ENCODE assay signal across 18 cellular contexts in genomic region chrX:40368611-40369061, GRCh38.
"Had no signal": no experiment of that assay in that cellular context is flagged by ENCODE, and none has a peak within 500 bp of the region (broad histone marks: within the 10 kb centered on the region; RNA-seq: fewer than 3 reads in every experiment).

No MANE protein-coding gene starts in this region.

- H3K27me3 ChIP-seq: gastroesophageal sphincter, hepatocyte, right lobe of liver, suprapubic skin, thyroid gland had no signal

- H3K27ac ChIP-seq: esophagus squamous epithelium, gastroesophageal sphincter, hepatocyte, psoas muscle, right lobe of liver, suprapubic skin, thyroid gland had no signal

- H3K79me2 ChIP-seq: hepatocyte had no signal

- H3K9me3 ChIP-seq: gastroesophageal sphincter, right lobe of liver, suprapubic skin, thyroid gland had no signal

- H3K4me3 ChIP-seq: esophagus squamous epithelium, gastroesophageal sphincter, hepatocyte, psoas muscle, right lobe of liver, suprapubic skin, thyroid gland had no signal

- H3K4me1 ChIP-seq: esophagus squamous epithelium, gastroesophageal sphincter, psoas muscle, right lobe of liver, suprapubic skin, thyroid gland had no signal

- ATAC-seq: effector memory CD8-positive, alpha-beta T cell; gastroesophageal sphincter; left colon; naive thymus-derived CD4-positive, alpha-beta T cell; psoas muscle; right lobe of liver; stimulated activated effector memory CD8-positive, alpha-beta T cell treated with anti-CD3 and anti-CD28 coated beads, Interleukin-12 subunit alpha, Interleukin-12 subunit beta, amount 100 ng/mL, for 72 hours; stimulated activated naive CD8-positive, alpha-beta T cell treated with anti-CD3 and anti-CD28 coated beads, Interleukin-15, Interleukin-2, amounts not matched to agents 100 U/mL and 50 U/mL, for 24 hours had no signal

- H3K4me2 ChIP-seq: hepatocyte had no signal

- DNase-seq: effector memory CD8-positive, alpha-beta T cell; esophagus squamous epithelium; foreskin fibroblast; kidney; left colon; naive thymus-derived CD4-positive, alpha-beta T cell; nephron progenitor cell; psoas muscle; retina; right lobe of liver; stimulated activated CD4-positive, alpha-beta T cell treated with anti-CD3 and anti-CD28 coated beads, Interleukin-4, amount 100 ng/mL, for 1 hour; stimulated activated CD8-positive, alpha-beta memory T cell treated with anti-CD3 and anti-CD28 coated beads, Interleukin-4, amount 100 ng/mL, for 48 hours; stimulated activated naive CD8-positive, alpha-beta T cell treated with anti-CD3 and anti-CD28 coated beads, Interleukin-15, Interleukin-2, amounts not matched to agents 100 U/mL and 50 U/mL, for 24 hours; thyroid gland had no signal

- H3K36me3 ChIP-seq: esophagus squamous epithelium, gastroesophageal sphincter, right lobe of liver, suprapubic skin, thyroid gland had no signal
